14 cellular contexts compared by ENCODE assay signal in genomic region chr2:216220976-216221375, GRCh38.
"Had no signal": no experiment of that assay in that cellular context is flagged by ENCODE, and none has a peak within 500 bp of the region (broad histone marks: within the 10 kb centered on the region; RNA-seq: fewer than 3 reads in every experiment).

No MANE protein-coding gene starts in this region.

- H3K27me3 ChIP-seq: adrenal gland, neural progenitor cell, right atrium auricular region had no signal

- H2AFZ ChIP-seq: neural progenitor cell had no signal

- H3K36me3 ChIP-seq: adrenal gland, left ventricle myocardium inferior, neural progenitor cell, prostate gland, right atrium auricular region had no signal

- H3K4me3 Mint-ChIP-seq: activated naive CD4-positive, alpha-beta T cell treated with anti-CD3 and anti-CD28 coated beads for 36 hours; immature natural killer cell; neural progenitor cell had no signal

- H3K4me1 Mint-ChIP-seq: neural progenitor cell had no signal

- H3K4me1 ChIP-seq: neural progenitor cell, prostate gland, right atrium auricular region had no signal

- H3K27ac Mint-ChIP-seq: activated naive CD4-positive, alpha-beta T cell treated with anti-CD3 and anti-CD28 coated beads for 36 hours; neural progenitor cell had no signal

- H3K9me3 ChIP-seq: adrenal gland, left ventricle myocardium inferior, prostate gland, right atrium auricular region had no signal

- DNase-seq: activated naive CD4-positive, alpha-beta T cell treated with anti-CD3 and anti-CD28 coated beads for 36 hours; adrenal gland; dermis blood vessel endothelial cell; effector memory CD4-positive, alpha-beta T cell; immature natural killer cell; kidney glomerular epithelial cell; left ventricle myocardium inferior; stimulated activated CD4-positive, alpha-beta T cell treated with anti-CD3 and anti-CD28 coated beads, Interleukin-12 subunit alpha, Interleukin-12 subunit beta, amount 100 ng/mL, for 4 hours; stimulated activated CD4-positive, alpha-beta T cell treated with anti-CD3 and anti-CD28 coated beads, Interleukin-1b, Interleukin-23, amount 100 ng/mL, for 48 hours; stimulated activated CD8-positive, alpha-beta memory T cell treated with anti-CD3 and anti-CD28 coated beads, Interleukin-4, amount 100 ng/mL, for 48 hours; stimulated activated naive CD4-positive, alpha-beta T cell had no signal

- H3K9me3 Mint-ChIP-seq: activated naive CD4-positive, alpha-beta T cell treated with anti-CD3 and anti-CD28 coated beads for 36 hours; immature natural killer cell; neural progenitor cell had no signal

- H3K4me3 ChIP-seq: adrenal gland, left ventricle myocardium inferior, neural progenitor cell, prostate gland, right atrium auricular region had no signal

- H3K27ac ChIP-seq: adrenal gland, left ventricle myocardium inferior, neural progenitor cell, prostate gland, right atrium auricular region had no signal

- H3K4me2 ChIP-seq: neural progenitor cell had no signal

- H3K9ac ChIP-seq: neural progenitor cell had no signal
